ENCODE assay signal across 16 cellular contexts in genomic region chr22:43554694-43555365, GRCh38.
A peak's percentile ranks its signal among the peaks of the same experiment; 100 is the strongest.
DNase-seq lines count a peak whose midpoint lies in the region; ATAC-seq and TF ChIP-seq lines count a peak whose summit lies in the region.
"Had no signal": no experiment of that assay in that cellular context is flagged by ENCODE, and none has a peak within 500 bp of the region (broad histone marks: within the 10 kb centered on the region; RNA-seq: fewer than 3 reads in every experiment).

No MANE protein-coding gene starts in this region.

- no peak for TF ChIP-seq POLR2A in vagina (IDR thresholded peaks at IDR 0.05)

- CTCF ChIA-PET in A673 (lab: Charles Lee) = no interaction called here

- no peak for ATAC-seq in GM18873 (IDR thresholded peaks at IDR 0.05; ENCODE audit: low FRiP score, unreplicated experiment)

- no peak overlapping the region for H3K27ac Mint-ChIP-seq in endothelial cell (ENCODE audit: unreplicated experiment)
- H3K27ac Mint-ChIP-seq: CD4-positive, alpha-beta memory T cell; HFFc6 had no signal

- intact Hi-C loops in vagina (cut with DNase I) = no loop called here
- intact Hi-C loops in A673 (cut with micrococcal nuclease; ENCODE audit: unreplicated experiment) = no loop called here

- H3K4me1 Mint-ChIP-seq in endothelial cell (ENCODE audit: unreplicated experiment) = no peaks in the 10 kb centered on the region
- H3K4me1 Mint-ChIP-seq: CD4-positive, alpha-beta memory T cell had no signal

- no peak for TF ChIP-seq CTCF in endothelial cell (IDR thresholded peaks at IDR 0.05; ENCODE audit: unreplicated experiment)
- TF ChIP-seq CTCF in vagina (IDR thresholded peaks at IDR 0.05) = no peak
- no peak for TF ChIP-seq CTCF in A673 (conservative IDR thresholded peaks at IDR 0.05; ENCODE audit: low read depth, low read length)

- H3K27ac ChIP-seq in vagina (no peak overlapping the region), A673 (ENCODE audit: low read depth, low read length, poor library complexity, severe bottlenecking) (no peak overlapping the region)
- H3K27ac ChIP-seq: C4-2B had no signal

- no peaks in the 10 kb centered on the region for H3K9me3 Mint-ChIP-seq in endothelial cell (ENCODE audit: unreplicated experiment)

- H3K36me3 Mint-ChIP-seq in endothelial cell (ENCODE audit: low read depth, unreplicated experiment) = peaks cover 11% of the 10 kb centered on the region
- H3K36me3 Mint-ChIP-seq: CD4-positive, alpha-beta memory T cell had no signal

- H3K27me3 Mint-ChIP-seq in endothelial cell (ENCODE audit: unreplicated experiment) = peaks cover 4% of the 10 kb centered on the region

- peak; percentile 37 for DNase-seq in activated effector memory CD4-positive, alpha-beta T cell treated with anti-CD3 and anti-CD28 coated beads, Interleukin-2, amount 50 U/mL, for 16 hours
- no peak for DNase-seq in activated effector memory CD4-positive, alpha-beta T cell treated with Interleukin-2 at 50 U/mL for 16 hours
- no peak for DNase-seq in endothelial cell (ENCODE audit: low spot score)
- peak; percentile 68 for DNase-seq in mesenteric fat pad (ENCODE audit: low spot score)
- DNase-seq in vagina (ENCODE audit: extremely low spot score in 2 of 2) = peak; percentile 16 to 74
- no peak for DNase-seq in A673 (ENCODE audit: low spot score)
- DNase-seq in DMS114 treated with DMSO at 0.1 percent for 48 hours (lab: John Stamatoyannopoulos, UW; ENCODE audit: unreplicated experiment) = no peak
- DNase-seq: BE2C; CD4-positive, alpha-beta memory T cell; DMS153; DMS79 treated with DMSO at 0.1 percent for 48 hours; EL; HCEC 1CT; HFFc6 had no signal

- H3K4me3 ChIP-seq in vagina = no peak overlapping the region
- H3K4me3 ChIP-seq in A673 (ENCODE audit: low read depth, low read length, poor library complexity, severe bottlenecking) = no peak overlapping the region

- no TSS peak for BruUV-seq in A673 (replicated peaks; lab: Mats Ljungman, UMichigan)

- H3K4me1 ChIP-seq in vagina (no peaks in the 10 kb centered on the region), A673 (ENCODE audit: insufficient read depth, low read length, poor library complexity, severe bottlenecking) (no peaks in the 10 kb centered on the region)
- H3K4me1 ChIP-seq: BE2C had no signal

- H3K9me3 ChIP-seq in vagina (no peaks in the 10 kb centered on the region), A673 (ENCODE audit: low read depth, low read length, poor library complexity, severe bottlenecking) (peaks cover 2% of the 10 kb centered on the region)
- H3K9me3 ChIP-seq: BE2C had no signal

- H3K27me3 ChIP-seq in vagina (no peaks in the 10 kb centered on the region), A673 (replicated peaks; ENCODE audit: insufficient read depth, low read depth, low read length, poor library complexity) (no peaks in the 10 kb centered on the region)
- H3K27me3 ChIP-seq: BE2C had no signal

- POLR2A ChIA-PET in A673 (lab: Charles Lee; ENCODE audit: low non-redundant PET) = no interaction called here

- no peaks in the 10 kb centered on the region for H3K36me3 ChIP-seq in vagina
- H3K36me3 ChIP-seq in A673 (ENCODE audit: insufficient read depth, low read length, poor library complexity, severe bottlenecking) = no peaks in the 10 kb centered on the region
- H3K36me3 ChIP-seq: BE2C had no signal

- H3K4me3 Mint-ChIP-seq in endothelial cell (ENCODE audit: unreplicated experiment) = peak overlapping the region; percentile 65
- H3K4me3 Mint-ChIP-seq: CD4-positive, alpha-beta memory T cell; HFFc6 had no signal

Comparison
In these comparisons a context has a peak if more than half of its experiments do, and no peak if none do; other contexts are left out.
1. DNase-seq: peak in activated effector memory CD4-positive, alpha-beta T cell treated with anti-CD3 and anti-CD28 coated beads, Interleukin-2, amount 50 U/mL, for 16 hours (single experiment), mesenteric fat pad (single experiment) and vagina (2 of 2); none in activated effector memory CD4-positive, alpha-beta T cell treated with Interleukin-2 at 50 U/mL for 16 hours (single experiment), endothelial cell (single experiment), A673 (single experiment) and DMS114 treated with DMSO at 0.1 percent for 48 hours (single experiment).